17 cellular contexts compared by ENCODE assay signal in the genomic region with DNA sequence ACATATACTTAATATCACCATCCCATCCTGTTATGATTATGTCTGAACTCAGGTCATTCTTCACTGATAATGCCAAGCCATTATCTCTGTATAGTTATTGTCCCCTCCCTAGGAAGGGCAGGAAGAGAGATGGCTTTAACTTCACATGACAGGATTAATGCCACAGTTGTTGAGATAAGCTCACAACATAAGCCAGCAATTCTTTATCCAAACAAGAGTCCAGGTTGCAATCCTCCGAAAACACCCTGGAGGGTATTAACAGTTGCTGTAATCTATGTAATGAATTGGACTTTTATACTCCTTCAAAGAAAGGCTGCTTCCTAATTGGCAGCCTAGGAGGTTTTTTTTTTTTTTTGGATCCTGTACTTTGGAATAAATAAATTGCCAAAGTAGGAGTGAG.
A peak's percentile ranks its signal among the peaks of the same experiment; 100 is the strongest.
DNase-seq lines count a peak whose midpoint lies in the region; TF ChIP-seq lines count a peak whose summit lies in the region.
"Had no signal": no experiment of that assay in that cellular context is flagged by ENCODE, and none has a peak within 500 bp of the region (broad histone marks: within the 10 kb centered on the region; RNA-seq: fewer than 3 reads in every experiment).

No MANE protein-coding gene starts in this region.

- H3K36me3 ChIP-seq in SK-N-SH (replicated peaks in 1 of 2; ENCODE audit: control insufficient read depth in 1 of 2, insufficient read depth in 2 of 2, low read length in 1 of 2): no peaks in the 10 kb centered on the region
- H3K36me3 ChIP-seq: BE2C had no signal

- H4K20me1 ChIP-seq in SK-N-SH (ENCODE audit: insufficient read depth): no peaks in the 10 kb centered on the region

- H3K27ac ChIP-seq in SK-N-SH (ENCODE audit: low read depth in 2 of 2, low read length in 1 of 2): no peak overlapping the region
- H3K27ac ChIP-seq: A549, C4-2B had no signal

- no peak overlapping the region for H3K4me2 ChIP-seq in SK-N-SH
- H3K4me2 ChIP-seq: A549, GM23338 had no signal

- TF ChIP-seq EP300 in SK-N-SH (IDR thresholded peaks at IDR 0.05; ENCODE audit: borderline replicate concordance in 1 of 2, low read depth in 1 of 2, low read length in 1 of 2): no peak

- H3K79me2 ChIP-seq in SK-N-SH (ENCODE audit: insufficient read depth): no peaks in the 10 kb centered on the region

- H3K4me3 ChIP-seq in SK-N-SH (ENCODE audit: low read depth in 2 of 2, low read length in 1 of 2): no peak overlapping the region
- H3K4me3 ChIP-seq: A549, GM12878, GM23338, K562 had no signal

- H3K4me1 ChIP-seq in SK-N-SH (ENCODE audit: control insufficient read depth in 1 of 2, insufficient read depth in 2 of 2, low read depth in 1 of 2, low read length in 1 of 2): no peaks in the 10 kb centered on the region; a peak in 1 of 4 replicates
- H3K4me1 ChIP-seq: A549, BE2C had no signal

- no peak for TF ChIP-seq RAD21 in SK-N-SH (IDR thresholded peaks at IDR 0.05; ENCODE audit: low read length)

- DNase-seq in NCI-H69 (lab: John Stamatoyannopoulos, UW) (peak; percentile 38), SK-N-SH (peak; percentile 19), epidermal melanocyte (ENCODE audit: insufficient read length, low spot score) (peak; percentile 36), HPDE6-E6E7 (ENCODE audit: extremely low spot score) (no peak), DMS 273 treated with DMSO at 0.1 percent for 48 hours (lab: John Stamatoyannopoulos, UW) (no peak), DMS79 (lab: John Stamatoyannopoulos, UW) (no peak), iPS-NIHi11 (ENCODE audit: low spot score) (no peak)
- DNase-seq: BE2C; CD4-positive, alpha-beta memory T cell; COR-L47; DMS53; H7 had no signal

- no peak overlapping the region for H3K9ac ChIP-seq in SK-N-SH

- POLR2A ChIA-PET in SK-N-SH (lab: Yijun Ruan, JAX): no interaction called here

- no peak overlapping the region for H2AFZ ChIP-seq in SK-N-SH (ENCODE audit: low read depth)
- H2AFZ ChIP-seq: GM23338 had no signal

- H3K9me2 ChIP-seq in SK-N-SH: no peaks in the 10 kb centered on the region

- H3K27me3 ChIP-seq in SK-N-SH (ENCODE audit: insufficient read depth): no peaks in the 10 kb centered on the region
- H3K27me3 ChIP-seq: BE2C had no signal

- H3K9me3 ChIP-seq in SK-N-SH: no peaks in the 10 kb centered on the region
- H3K9me3 ChIP-seq: A549, BE2C had no signal

- 68% methylated on average over 1 of the region's 1 CpG for WGBS in SK-N-SH (ENCODE audit: low lambda C conversion rate)

- TF ChIP-seq CTCF in SK-N-SH (IDR thresholded peaks at IDR 0.05): no peak

- no peaks in the 10 kb centered on the region for H3F3A ChIP-seq in SK-N-SH (replicated peaks; ENCODE audit: insufficient read depth)

- CTCF ChIA-PET in SK-N-SH (lab: Yijun Ruan, JAX): no interaction called here

TF ChIP-seq in SK-N-SH, 30 proteins besides CTCF, POLR2A, EP300 and RAD21:
- TF ChIP-seq, protein P1, sequence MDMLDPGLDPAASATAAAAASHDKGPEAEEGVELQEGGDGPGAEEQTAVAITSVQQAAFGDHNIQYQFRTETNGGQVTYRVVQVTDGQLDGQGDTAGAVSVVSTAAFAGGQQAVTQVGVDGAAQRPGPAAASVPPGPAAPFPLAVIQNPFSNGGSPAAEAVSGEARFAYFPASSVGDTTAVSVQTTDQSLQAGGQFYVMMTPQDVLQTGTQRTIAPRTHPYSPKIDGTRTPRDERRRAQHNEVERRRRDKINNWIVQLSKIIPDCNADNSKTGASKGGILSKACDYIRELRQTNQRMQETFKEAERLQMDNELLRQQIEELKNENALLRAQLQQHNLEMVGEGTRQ (IDR thresholded peaks at IDR 0.05; ENCODE audit: borderline replicate concordance, low read depth, low read length): no peak
- TF ChIP-seq GATA2 (CRISPR knock-in tag; IDR thresholded peaks at IDR 0.05) (peak; percentile 40), USF1 (IDR thresholded peaks at IDR 0.05; ENCODE audit: borderline replicate concordance, low read depth) (no peak), FOXJ3 (CRISPR knock-in tag; IDR thresholded peaks at IDR 0.05) (no peak)

Comparison
In these comparisons a context has a peak if more than half of its experiments do, and no peak if none do; other contexts are left out.
1. DNase-seq: peak in NCI-H69 (single experiment), SK-N-SH (single experiment) and epidermal melanocyte (single experiment); none in HPDE6-E6E7 (single experiment), DMS 273 treated with DMSO at 0.1 percent for 48 hours (single experiment), DMS79 (single experiment) and iPS-NIHi11 (single experiment).